Comparison of ENCODE assay signal across 23 cellular contexts in genomic region chr3:12275974-12276373, GRCh38. TPM values are rescaled to one million over a fixed set of nuclear protein-coding genes. Genes with fewer than 3 reads are reported as not detected.
DNase-seq lines count a peak whose midpoint lies in the region; ATAC-seq, FAIRE-seq and TF ChIP-seq lines count a peak whose summit lies in the region.
"Had no signal": no experiment of that assay in that cellular context is flagged by ENCODE, and none has a peak within 500 bp of the region (broad histone marks: within the 10 kb centered on the region; RNA-seq: fewer than 3 reads in every experiment).

No MANE protein-coding gene starts in this region.

- in situ Hi-C loops in IMR-90 (cut with MboI; ENCODE audit: low sequenced_read_pairs) (no loop called here), K562 (cut with MboI) (no loop called here)

- H3K27me3 ChIP-seq in IMR-90 (ENCODE audit: control insufficient read depth, insufficient read depth, low read length) (no peaks in the 10 kb centered on the region), K562 (ENCODE audit: control insufficient read depth in 2 of 2, insufficient read depth in 2 of 2, low read length in 2 of 2) (peaks cover 9 to 20% of the 10 kb centered on the region in 2 experiments; a peak in 3 of 5 replicates)
- H3K27me3 ChIP-seq: BE2C; BLaER1 treated with 17β-estradiol and CSF1 and Interleukin-3, amounts not matched to agents 10 nM and 100 nM had no signal

- no peak overlapping the region for H3K14ac ChIP-seq in IMR-90 (replicated peaks; ENCODE audit: low read depth, low read length)

- no peaks in the 10 kb centered on the region for H3K79me2 ChIP-seq in K562 (ENCODE audit: control insufficient read depth, insufficient read depth, low read length)

- no peaks in the 10 kb centered on the region for H3K4me1 Mint-ChIP-seq in activated naive CD8-positive, alpha-beta T cell (ENCODE audit: low read depth)
- H3K4me1 Mint-ChIP-seq in activated naive CD8-positive, alpha-beta T cell treated with anti-CD3 and anti-CD28 coated beads, Interleukin-2, amount 50 U/mL, for 24 hours: peaks cover 1% of the 10 kb centered on the region
- no peaks in the 10 kb centered on the region for H3K4me1 Mint-ChIP-seq in progenitor cell of endocrine pancreas (ENCODE audit: low read depth)

- H3K9me1 ChIP-seq in IMR-90 (ENCODE audit: insufficient read depth, low read length) (peaks cover 4% of the 10 kb centered on the region; the same call in 1 of the 2 replicates), K562 (ENCODE audit: control insufficient read depth, insufficient read depth, low read length) (no peaks in the 10 kb centered on the region)

- H3K9ac ChIP-seq in IMR-90 (ENCODE audit: low read depth, low read length): no peak overlapping the region
- no peak overlapping the region for H3K9ac ChIP-seq in K562 (ENCODE audit: insufficient read depth in 1 of 2, low read depth in 2 of 2, low read length in 2 of 2)
- H3K9ac ChIP-seq: BLaER1 treated with 17β-estradiol and CSF1 and Interleukin-3, amounts not matched to agents 10 nM and 100 nM had no signal

- TF ChIP-seq RAD21 in IMR-90 (IDR thresholded peaks at IDR 0.05; ENCODE audit: low read length) (no peak), K562 (CRISPR knock-in tag; conservative IDR thresholded peaks at IDR 0.05 in 1 of 2, IDR thresholded peaks at IDR 0.05 in 1 of 2) (no peak)

- CTCF ChIA-PET in IMR-90 (lab: Yijun Ruan, JAX): no interaction called here
- CTCF ChIA-PET in K562 (lab: Yijun Ruan, JAX; ENCODE audit: low intra/inter-chr PET ratio): no interaction called here

- no TSS peak for BruUV-seq in IMR-90 (replicated peaks; lab: Mats Ljungman, UMichigan)
- BruUV-seq in K562 (replicated peaks; lab: Mats Ljungman, UMichigan): no TSS peak

- no peak for ATAC-seq in activated naive CD8-positive, alpha-beta T cell treated with anti-CD3 and anti-CD28 coated beads, Interleukin-2, amount 50 U/mL, for 24 hours
- ATAC-seq in IMR-90 (ENCODE audit: low read depth) (no peak), K562 (no peak)

- TF ChIP-seq EP300 in K562 (IDR thresholded peaks at IDR 0.05; ENCODE audit: low read length): no peak

- H3K56ac ChIP-seq in IMR-90 (ENCODE audit: extremely low read depth, insufficient read depth, low read length): no peak overlapping the region

- H3K79me1 ChIP-seq in IMR-90 (ENCODE audit: low read depth in 1 of 2, low read length in 2 of 2): no peaks in the 10 kb centered on the region

- peak overlapping the region; percentile 70; the same call in 1 of the 2 replicates for H2AK5ac ChIP-seq in IMR-90 (ENCODE audit: low read depth, low read length)

- H3K4me2 ChIP-seq in IMR-90 (ENCODE audit: low read depth, low read length) (no peak overlapping the region), K562 (ENCODE audit: insufficient read depth, low read length) (no peak overlapping the region)

- H3K4me1 ChIP-seq in IMR-90 (ENCODE audit: control insufficient read depth, insufficient read depth, low read length) (peaks cover 6% of the 10 kb centered on the region), K562 (replicated peaks in 1 of 2; ENCODE audit: control insufficient read depth in 2 of 2, insufficient read depth in 2 of 2, low read length in 2 of 2) (no peaks in the 10 kb centered on the region)
- H3K4me1 ChIP-seq: BE2C had no signal

- dilution Hi-C loops in IMR-90 (cut with HindIII; ENCODE audit: low sequenced_read_pairs, unreplicated experiment): no loop called here

- no peak overlapping the region for H2BK15ac ChIP-seq in IMR-90 (ENCODE audit: low read depth, low read length)

- H3K4me3 ChIP-seq in IMR-90 (ENCODE audit: insufficient read depth, low read depth, low read length) (no peak overlapping the region), K562 (no peak overlapping the region)
- H3K4me3 ChIP-seq: BLaER1 treated with 17β-estradiol and CSF1 and Interleukin-3, amounts not matched to agents 10 nM and 100 nM had no signal

- no peaks in the 10 kb centered on the region for H3K36me3 ChIP-seq in IMR-90 (ENCODE audit: control insufficient read depth, insufficient read depth, low read length)
- H3K36me3 ChIP-seq in K562 (ENCODE audit: control insufficient read depth, insufficient read depth, low read length): no peaks in the 10 kb centered on the region
- H3K36me3 ChIP-seq: BE2C; BLaER1 treated with 17β-estradiol and CSF1 and Interleukin-3, amounts not matched to agents 10 nM and 100 nM had no signal

- H2BK120ac ChIP-seq in IMR-90 (ENCODE audit: low read depth, low read length): no peak overlapping the region

- H3K27ac ChIP-seq in IMR-90 (ENCODE audit: insufficient read depth, low read length) (no peak overlapping the region), K562 (ENCODE audit: extremely low read depth, low read depth, low read length) (no peak overlapping the region)
- H3K27ac ChIP-seq: 22Rv1; BLaER1 treated with 17β-estradiol and CSF1 and Interleukin-3, amounts not matched to agents 10 nM and 100 nM had no signal

- H3K9me3 ChIP-seq in IMR-90 (ENCODE audit: control insufficient read depth, insufficient read depth, low read length) (no peaks in the 10 kb centered on the region), K562 (replicated peaks; ENCODE audit: control insufficient read depth, insufficient read depth, low read depth, low read length) (no peaks in the 10 kb centered on the region)
- H3K9me3 ChIP-seq: BE2C; BLaER1 treated with 17β-estradiol and CSF1 and Interleukin-3, amounts not matched to agents 10 nM and 100 nM had no signal

- intact Hi-C loops in IMR-90 (cut with micrococcal nuclease) (no loop called here), K562 (cut with micrococcal nuclease) (no loop called here)

- no peak overlapping the region; the same call in 1 of the 2 replicates for H3K18ac ChIP-seq in IMR-90 (ENCODE audit: low read depth, low read length)

- no peaks in the 10 kb centered on the region for H3K9me3 Mint-ChIP-seq in activated naive CD8-positive, alpha-beta T cell (ENCODE audit: low read depth)
- H3K9me3 Mint-ChIP-seq in activated naive CD8-positive, alpha-beta T cell treated with anti-CD3 and anti-CD28 coated beads, Interleukin-2, amount 50 U/mL, for 24 hours: no peaks in the 10 kb centered on the region
- no peaks in the 10 kb centered on the region for H3K9me3 Mint-ChIP-seq in progenitor cell of endocrine pancreas (ENCODE audit: low read depth)
- H3K9me3 Mint-ChIP-seq: CD4-positive, alpha-beta T cell had no signal

- peak overlapping the region; percentile 34 for H2BK20ac ChIP-seq in IMR-90 (ENCODE audit: low read depth, low read length)

- H3K27me3 Mint-ChIP-seq in activated naive CD8-positive, alpha-beta T cell: peaks cover 11% of the 10 kb centered on the region
- peaks cover 37% of the 10 kb centered on the region for H3K27me3 Mint-ChIP-seq in activated naive CD8-positive, alpha-beta T cell treated with anti-CD3 and anti-CD28 coated beads, Interleukin-2, amount 50 U/mL, for 24 hours
- no peaks in the 10 kb centered on the region for H3K27me3 Mint-ChIP-seq in progenitor cell of endocrine pancreas

- peak overlapping the region; percentile 5 for H3K27ac Mint-ChIP-seq in activated naive CD8-positive, alpha-beta T cell
- H3K27ac Mint-ChIP-seq in activated naive CD8-positive, alpha-beta T cell treated with anti-CD3 and anti-CD28 coated beads, Interleukin-2, amount 50 U/mL, for 24 hours: no peak overlapping the region
- H3K27ac Mint-ChIP-seq in progenitor cell of endocrine pancreas: no peak overlapping the region
- H3K27ac Mint-ChIP-seq: CD4-positive, alpha-beta T cell had no signal

- no peak overlapping the region; the same call in 1 of the 2 replicates for H3K23ac ChIP-seq in IMR-90 (ENCODE audit: low read depth, low read length)

- TF ChIP-seq CTCF in IMR-90 (conservative IDR thresholded peaks at IDR 0.05; ENCODE audit: low read depth, low read length): no peak
- TF ChIP-seq CTCF in K562 (IDR thresholded peaks at IDR 0.05 in 2 of 3, conservative IDR thresholded peaks at IDR 0.05 in 1 of 3; ENCODE audit: insufficient read depth in 2 of 3, low read depth in 1 of 3, low read length in 3 of 3): no peak
- TF ChIP-seq CTCF in progenitor cell of endocrine pancreas (IDR thresholded peaks at IDR 0.05; ENCODE audit: unreplicated experiment): no peak
- no peak for TF ChIP-seq CTCF in D721Med (IDR thresholded peaks at IDR 0.05; ENCODE audit: insufficient read depth, missing control alignments)

- no peak overlapping the region for H4K5ac ChIP-seq in IMR-90 (ENCODE audit: low read depth, low read length)

- WGBS in IMR-90 (ENCODE audit: extremely low coverage in 2 of 2, insufficient read length in 1 of 2), 2 experiments: 100% methylated on average over 1 of the region's 2 CpGs; no CpG with 5 or more reads in 1 of the 2 experiments
- WGBS in K562 (ENCODE audit: insufficient coverage, low coverage, missing lambda C conversion rate): 0% methylated on average over 1 of the region's 2 CpGs

- H4K20me1 ChIP-seq in IMR-90 (ENCODE audit: insufficient read depth, low read length) (no peaks in the 10 kb centered on the region), K562 (replicated peaks; ENCODE audit: control insufficient read depth, insufficient read depth, low read length) (no peaks in the 10 kb centered on the region)
- H4K20me1 ChIP-seq: BLaER1 treated with 17β-estradiol and CSF1 and Interleukin-3, amounts not matched to agents 10 nM and 100 nM had no signal

- TF ChIP-seq POLR2A in IMR-90 (IDR thresholded peaks at IDR 0.05; ENCODE audit: low read depth, low read length) (no peak), K562 (conservative IDR thresholded peaks at IDR 0.05) (no peak)

- no peak overlapping the region for H2AK9ac ChIP-seq in IMR-90 (replicated peaks; ENCODE audit: low read depth, low read length, poor library complexity)

- H4K8ac ChIP-seq in IMR-90 (ENCODE audit: low read depth in 2 of 2, low read length in 2 of 2): no peak overlapping the region

- peak overlapping the region; percentile 36; the same call in 1 of the 2 replicates for H3K4ac ChIP-seq in IMR-90 (ENCODE audit: low read depth, low read length)

- FAIRE-seq in K562 (lab: Jason Lieb, UNC): peak; percentile 6
- FAIRE-seq in D721Med (lab: Jason Lieb, UNC): no peak
- FAIRE-seq: A204.1, G401.6, GM12892, H1 had no signal

- no peak overlapping the region for H3K4me3 Mint-ChIP-seq in activated naive CD8-positive, alpha-beta T cell
- no peak overlapping the region for H3K4me3 Mint-ChIP-seq in activated naive CD8-positive, alpha-beta T cell treated with anti-CD3 and anti-CD28 coated beads, Interleukin-2, amount 50 U/mL, for 24 hours
- no peak overlapping the region for H3K4me3 Mint-ChIP-seq in progenitor cell of endocrine pancreas (ENCODE audit: low read depth)
- H3K4me3 Mint-ChIP-seq: CD4-positive, alpha-beta T cell had no signal

- H2BK5ac ChIP-seq in IMR-90 (ENCODE audit: low read depth, low read length, poor library complexity, severe bottlenecking): no peak overlapping the region

- no peak for DNase-seq in activated naive CD8-positive, alpha-beta T cell treated with anti-CD3 and anti-CD28 coated beads, Interleukin-2, amount 50 U/mL, for 24 hours
- DNase-seq in IMR-90: no peak
- DNase-seq in K562 (ENCODE audit: extremely low read depth in 1 of 4, low spot score in 3 of 4): no peak
- no peak for DNase-seq in progenitor cell of endocrine pancreas (ENCODE audit: low spot score, unreplicated experiment)
- no peak for DNase-seq in D721Med (ENCODE audit: insufficient read length, low spot score)
- no peak for DNase-seq in UCSD-AML1 (lab: John Stamatoyannopoulos, UW; ENCODE audit: unreplicated experiment)
- DNase-seq: ACHN; AML-193; BE2C; Calu3; CD4-positive, alpha-beta T cell; COR-L47; DMS153; DND-41; H7; HCEC 1CT had no signal

- H4K91ac ChIP-seq in IMR-90 (ENCODE audit: insufficient read depth, low read depth, low read length): no peak overlapping the region

- H2AFZ ChIP-seq in IMR-90 (replicated peaks; ENCODE audit: low read length, poor library complexity) (no peak overlapping the region), K562 (ENCODE audit: low read depth, low read length) (no peak overlapping the region)

- H3K36me3 Mint-ChIP-seq in activated naive CD8-positive, alpha-beta T cell: no peaks in the 10 kb centered on the region
- no peaks in the 10 kb centered on the region for H3K36me3 Mint-ChIP-seq in activated naive CD8-positive, alpha-beta T cell treated with anti-CD3 and anti-CD28 coated beads, Interleukin-2, amount 50 U/mL, for 24 hours (ENCODE audit: low read depth)
- H3K36me3 Mint-ChIP-seq in progenitor cell of endocrine pancreas (ENCODE audit: insufficient read depth): no peaks in the 10 kb centered on the region

- POLR2A ChIA-PET in IMR-90 (lab: Charles Lee; ENCODE audit: unreplicated experiment): no interaction called here
- POLR2A ChIA-PET in K562 (lab: Yijun Ruan, JAX): no interaction called here

RNA-seq across cellular contexts. Expression of gene PPARG, which starts 12.9 kb away (rescaled TPM):
- total RNA-seq in IMR-90 (2012; rRNA removed): 21.9 and 23.8 TPM in 2 replicates
- 11.2 and 11.5 TPM in 2 replicates for polyA plus RNA-seq in IMR-90 (2012; rRNA removed)
- 5.5 and 9.1 TPM in 2 replicates for polyA plus RNA-seq in IMR-90 (2012; cell fraction: cytosol; rRNA removed)
- 2.9 and 14.1 TPM in 2 replicates for polyA plus RNA-seq in IMR-90 (2012; cell fraction: nucleus; rRNA removed; ENCODE audit: low replicate concordance)
- total RNA-seq in K562 (2011; cell fraction: chromatin; rRNA removed; ENCODE audit: low replicate concordance): not detected in 2 replicates
- not detected in 2 replicates for total RNA-seq in K562 (2011; cell fraction: nucleolus; rRNA removed)
- not detected in 2 replicates for total RNA-seq in K562 (2011; cell fraction: nucleoplasm; rRNA removed)
- total RNA-seq in K562 (2014; rRNA removed): not detected in 2 replicates
- not detected in 2 replicates for total RNA-seq in K562 (2014; rRNA removed; fragmentation: Illumina TruSeq; extraction: Trizol)
- not detected in 2 replicates for total RNA-seq in K562 (2015; rRNA removed; fragmentation: Illumina TruSeq; extraction: Trizol)
- 0.38 TPM in 1 of 2 replicates, not detected in the other for total RNA-seq in K562 (2021)
- not detected in 2 replicates for polyA plus RNA-seq in K562 (2011; rRNA removed)
- not detected in 2 replicates for polyA plus RNA-seq in K562 (2011; cell fraction: cytosol; rRNA removed)
- polyA plus RNA-seq in K562 (2011; cell fraction: nucleus; rRNA removed): not detected in 2 replicates
- polyA plus RNA-seq in K562 (2012): 0.21 TPM in 1 of 2 replicates, not detected in the other
- not detected in 2 replicates for polyA plus RNA-seq in K562 (2014; fragmentation: Illumina TruSeq; extraction: Trizol)
- polyA plus RNA-seq in K562 (2014; fragmentation: Nextera tagmentation; extraction: Ambion mirVana): not detected
- not detected in 2 replicates for polyA plus RNA-seq in K562 (2014; rRNA removed)
- not detected in 2 replicates for polyA minus RNA-seq in K562 (2011; rRNA and poly(A)+ RNA removed)
- polyA minus RNA-seq in K562 (2011; cell fraction: cytosol; rRNA and poly(A)+ RNA removed): not detected in 2 replicates
- 0.13 TPM in 1 of 2 replicates, not detected in the other for polyA minus RNA-seq in K562 (2011; cell fraction: nucleus; rRNA and poly(A)+ RNA removed)
- 17.1 and 17.5 TPM in 2 replicates for total RNA-seq in progenitor cell of endocrine pancreas
- total RNA-seq: H1 had no signal

Comparison
In these comparisons a context has a peak if more than half of its experiments do, and no peak if none do; other contexts are left out.
1. RNA of gene PPARG, which starts 12.9 kb away (total RNA-seq): 21.9 to 23.8 TPM in IMR-90 and 17.1 to 17.5 TPM in progenitor cell of endocrine pancreas; 0.38 TPM in K562; every median in the first group is over 10 times any median in the second.